ENCODE assay signal across 8 cellular contexts in the genomic region with DNA sequence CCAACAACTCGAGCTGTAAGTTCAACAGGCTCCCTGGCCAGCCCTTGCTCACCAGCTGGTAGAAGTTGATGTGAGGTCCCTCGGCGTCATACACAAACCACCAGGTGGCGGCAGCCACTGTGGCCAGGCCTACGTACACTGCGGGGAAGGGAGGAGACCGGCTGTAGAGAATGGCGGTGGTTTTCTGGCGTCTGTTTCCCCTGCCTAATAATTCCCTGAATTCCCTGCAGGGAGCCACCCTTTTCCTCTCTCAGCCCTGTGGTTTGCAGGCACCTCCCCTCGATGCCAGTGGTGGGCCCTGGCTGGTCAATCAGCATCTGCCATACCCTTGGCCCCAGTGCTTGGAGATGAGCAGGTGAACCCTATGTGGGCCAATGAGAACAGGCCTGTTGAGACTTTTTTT. TPM values are rescaled to one million over a fixed set of nuclear protein-coding genes. Genes with fewer than 3 reads are reported as not detected.
DNase-seq lines count a peak whose midpoint lies in the region; ATAC-seq, FAIRE-seq and TF ChIP-seq lines count a peak whose summit lies in the region.

No MANE protein-coding gene starts in this region.

- no peak for ATAC-seq in GM18498 (IDR thresholded peaks at IDR 0.05; ENCODE audit: unreplicated experiment)

- H3K4me3 ChIP-seq in HL-60 (replicated peaks; ENCODE audit: insufficient read depth, low read length) (no peak overlapping the region), SJCRH30 (no peak overlapping the region)

- H3K27me3 Mint-ChIP-seq in endothelial cell (ENCODE audit: unreplicated experiment) (peaks cover 8% of the 10 kb centered on the region), mesothelial cell of epicardium (ENCODE audit: low read depth) (no peaks in the 10 kb centered on the region)

- H3K27ac ChIP-seq in HL-60 (replicated peaks) (no peak overlapping the region), SJCRH30 (no peak overlapping the region)

- no peaks in the 10 kb centered on the region for H3K9me3 Mint-ChIP-seq in endothelial cell (ENCODE audit: unreplicated experiment)
- no peaks in the 10 kb centered on the region for H3K9me3 Mint-ChIP-seq in mesothelial cell of epicardium

- TF ChIP-seq CTCF in HL-60 (IDR thresholded peaks at IDR 0.05; ENCODE audit: insufficient read depth, low read length), result peak; percentile 8
- peak; percentile 53 for TF ChIP-seq CTCF in endothelial cell (IDR thresholded peaks at IDR 0.05; ENCODE audit: unreplicated experiment)
- peak; percentile 26 for TF ChIP-seq CTCF in mesothelial cell of epicardium (IDR thresholded peaks at IDR 0.05; ENCODE audit: unreplicated experiment)

- H3K36me3 Mint-ChIP-seq in endothelial cell (ENCODE audit: low read depth, unreplicated experiment), result peaks cover 34% of the 10 kb centered on the region
- no peaks in the 10 kb centered on the region for H3K36me3 Mint-ChIP-seq in mesothelial cell of epicardium

- H3K9me3 ChIP-seq in SJCRH30 (replicated peaks), result no peaks in the 10 kb centered on the region

- TF ChIP-seq POLR2A in H54 (IDR thresholded peaks at IDR 0.05; ENCODE audit: low read depth, low read length), result no peak

- no peak overlapping the region for H3K27ac Mint-ChIP-seq in endothelial cell (ENCODE audit: unreplicated experiment)
- H3K27ac Mint-ChIP-seq in mesothelial cell of epicardium, result no peak overlapping the region

- H3K4me1 Mint-ChIP-seq in endothelial cell (ENCODE audit: unreplicated experiment), result no peaks in the 10 kb centered on the region
- H3K4me1 Mint-ChIP-seq in mesothelial cell of epicardium, result no peaks in the 10 kb centered on the region

- FAIRE-seq in H54 (lab: Jason Lieb, UNC), result no peak

- no peaks in the 10 kb centered on the region for H3K36me3 ChIP-seq in SJCRH30

- H3K4me3 Mint-ChIP-seq in endothelial cell (ENCODE audit: unreplicated experiment), result no peak overlapping the region
- H3K4me3 Mint-ChIP-seq in mesothelial cell of epicardium, result no peak overlapping the region

- H3K27me3 ChIP-seq in HL-60 (ENCODE audit: insufficient read depth, poor library complexity, severe bottlenecking), result no peaks in the 10 kb centered on the region
- H3K27me3 ChIP-seq in SJCRH30, result no peaks in the 10 kb centered on the region

- no peaks in the 10 kb centered on the region for H3K4me1 ChIP-seq in SJCRH30

- DNase-seq in D341Med (ENCODE audit: low spot score) (peak; percentile 76), HL-60 (ENCODE audit: low read depth in 1 of 2, low spot score in 1 of 2) (peak in 1 of 2 experiments; percentile 35), SJCRH30 (peak; percentile 80 to 88), endothelial cell (ENCODE audit: low spot score) (peak; percentile 78), mesothelial cell of epicardium (ENCODE audit: low spot score in 2 of 2, unreplicated experiment in 2 of 2) (peak in 1 of 2 experiments; percentile 53), amniotic stem cell (lab: John Stamatoyannopoulos, UW) (no peak), H54 (ENCODE audit: insufficient read length, low spot score) (no peak)

RNA-seq across cellular contexts. Expression of gene P2RX1, which starts 18.9 kb away (rescaled TPM):
- 0.06 TPM in 1 of 2 replicates, not detected in the other for total RNA-seq in SJCRH30 (2014; rRNA removed; shearing (Covaris generic))
- not detected for total RNA-seq in endothelial cell (ENCODE audit: unreplicated experiment)
- total RNA-seq in mesothelial cell of epicardium, result 0.16 to 0.22 TPM (median 0.18 TPM) in 3 replicates

RNA-seq across cellular contexts. Expression of gene ATP2A3, which starts 29.1 kb away (rescaled TPM):
- 1.9 and 2.0 TPM in 2 replicates for total RNA-seq in SJCRH30 (2014; rRNA removed; shearing (Covaris generic))
- total RNA-seq in endothelial cell (ENCODE audit: unreplicated experiment), result 116 TPM
- 4.1 to 4.6 TPM (median 4.1 TPM) in 3 replicates for total RNA-seq in mesothelial cell of epicardium

RNA-seq across cellular contexts. Expression of gene CAMKK1, which starts 42.3 kb away (rescaled TPM):
- 3.4 TPM in 2 replicates for total RNA-seq in SJCRH30 (2014; rRNA removed; shearing (Covaris generic))
- total RNA-seq in endothelial cell (ENCODE audit: unreplicated experiment), result 4.1 TPM
- total RNA-seq in mesothelial cell of epicardium, result 3.8 to 4.3 TPM (median 4.3 TPM) in 3 replicates

Comparison
In these comparisons a context has a peak if more than half of its experiments do, and no peak if none do; other contexts are left out.
1. DNase-seq: peak in D341Med (single experiment), SJCRH30 (2 of 2) and endothelial cell (single experiment); none in amniotic stem cell (single experiment) and H54 (single experiment).
2. RNA of gene ATP2A3, which starts 29.1 kb away (total RNA-seq): 116 TPM in endothelial cell (single experiment); 4.1 to 4.6 TPM in mesothelial cell of epicardium and 1.9 to 2.0 TPM in SJCRH30; every median in the first group is over 10 times any median in the second.
3. Peak in every context shown above with its lines, with median percentiles within 50 percentile points of each other: CTCF ChIP-seq.